In the genomic region with DNA sequence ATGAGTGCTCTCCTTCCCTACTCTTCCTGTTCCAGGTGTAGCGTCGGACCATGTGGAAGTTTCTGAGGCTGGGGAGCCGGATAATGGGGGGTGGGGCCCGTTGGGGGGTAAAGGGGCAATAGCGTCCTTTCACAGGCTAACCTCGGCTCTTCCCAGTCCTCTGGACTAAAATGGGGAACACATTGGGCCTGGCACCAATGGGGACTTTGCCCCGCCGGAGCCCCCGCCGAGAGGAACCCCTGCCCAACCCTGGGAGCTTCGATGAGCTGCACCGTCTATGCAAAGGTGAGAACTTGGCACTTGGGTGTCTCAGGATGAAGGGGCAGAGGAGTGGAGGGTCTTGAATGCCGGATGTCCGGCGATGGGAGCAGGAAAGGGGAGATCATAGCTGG, we compare ENCODE assay signal across 8 cellular contexts. TPM values are rescaled to one million over a fixed set of nuclear protein-coding genes. Genes with fewer than 3 reads are reported as not detected.
DNase-seq lines count a peak whose midpoint lies in the region; ATAC-seq and TF ChIP-seq lines count a peak whose summit lies in the region.

No MANE protein-coding gene starts in this region.

- DNase-seq in BE2C (no peak), cerebellar cortex (ENCODE audit: low spot score) (peak; percentile 38), T1000 (lab: John Stamatoyannopoulos, UW) (no peak), C1 segment of cervical spinal cord (lab: John Stamatoyannopoulos, UW) (no peak), NCI-H748 (lab: John Stamatoyannopoulos, UW; ENCODE audit: unreplicated experiment) (no peak)

- ATAC-seq in HG03354 (IDR thresholded peaks at IDR 0.05; ENCODE audit: poor library complexity, severe bottlenecking, unreplicated experiment): no peak

- H3K27me3 Mint-ChIP-seq in IgD-negative memory B cell: peaks cover 18% of the 10 kb centered on the region

- H3K4me1 Mint-ChIP-seq in IgD-negative memory B cell: peaks cover 18 to 23% (median 22%) of the 10 kb centered on the region in 3 donors

- no peaks in the 10 kb centered on the region for H3K9me3 Mint-ChIP-seq in IgD-negative memory B cell

- peaks cover 6% of the 10 kb centered on the region for H3K36me3 Mint-ChIP-seq in IgD-negative memory B cell

- H3K9ac ChIP-seq in muscle layer of colon (ENCODE audit: low read length): peak overlapping the region; percentile 75

- H3K4me3 ChIP-seq in BE2C (ENCODE audit: low read depth, low read length) (peak overlapping the region; percentile 96), muscle layer of colon (ENCODE audit: low read depth in 1 of 2, low read length in 2 of 2) (peak overlapping the region; percentile 91 to 95)

- peak overlapping the region; percentile 84 for H3K27ac ChIP-seq in muscle layer of colon (ENCODE audit: low read depth, low read length)

- H3K36me3 ChIP-seq in BE2C (peaks cover 14% of the 10 kb centered on the region), muscle layer of colon (ENCODE audit: insufficient read depth, low read length) (peaks cover 21% of the 10 kb centered on the region)

- H3K4me3 Mint-ChIP-seq in IgD-negative memory B cell: peak overlapping the region; percentile 82 to 100 (median 98)

- H3K27me3 ChIP-seq in BE2C (no peaks in the 10 kb centered on the region), muscle layer of colon (ENCODE audit: control insufficient read depth in 1 of 2, insufficient read depth in 2 of 2, low read length in 2 of 2) (no peaks in the 10 kb centered on the region)

- TF ChIP-seq CTCF in BE2C (IDR thresholded peaks at IDR 0.05; ENCODE audit: low read depth, low read length): no peak

- peaks cover 13% of the 10 kb centered on the region for H3K4me1 ChIP-seq in BE2C
- H3K4me1 ChIP-seq in muscle layer of colon (ENCODE audit: insufficient read depth, low read length): peaks cover 23% of the 10 kb centered on the region

- no peaks in the 10 kb centered on the region for H3K9me3 ChIP-seq in BE2C
- no peaks in the 10 kb centered on the region for H3K9me3 ChIP-seq in muscle layer of colon (ENCODE audit: low read length)

- H3K27ac Mint-ChIP-seq in IgD-negative memory B cell: peak overlapping the region in 2 of 3 donors; percentile 70 to 90

RNA-seq across cellular contexts. Expression of a gene that starts 0.5 kb away (rescaled TPM):
- polyA plus RNA-seq in BE2C (2012; ENCODE audit: insufficient read depth, insufficient read length, low read depth): 38.9 TPM
- 3.8 TPM for polyA plus RNA-seq in IgD-negative memory B cell

RNA-seq across cellular contexts. Expression of a gene that starts 2.9 kb away (rescaled TPM):
- polyA plus RNA-seq in BE2C (2012; ENCODE audit: insufficient read depth, insufficient read length, low read depth): not detected
- polyA plus RNA-seq in IgD-negative memory B cell: not detected

RNA-seq across cellular contexts. Expression of a gene that starts 11.2 kb away (rescaled TPM):
- polyA plus RNA-seq in BE2C (2012; ENCODE audit: insufficient read depth, insufficient read length, low read depth): not detected
- polyA plus RNA-seq in IgD-negative memory B cell: 6.6 TPM

RNA-seq across cellular contexts. Expression of a gene that starts 11.7 kb away (rescaled TPM):
- 4.2 TPM for polyA plus RNA-seq in BE2C (2012; ENCODE audit: insufficient read depth, insufficient read length, low read depth)
- polyA plus RNA-seq in IgD-negative memory B cell: not detected

RNA-seq across cellular contexts. Expression of a gene that starts 24.1 kb away (rescaled TPM):
- 217 TPM for polyA plus RNA-seq in BE2C (2012; ENCODE audit: insufficient read depth, insufficient read length, low read depth)
- polyA plus RNA-seq in IgD-negative memory B cell: 71.3 TPM
